Comparison of ENCODE assay signal across 8 cellular contexts in the genomic region with DNA sequence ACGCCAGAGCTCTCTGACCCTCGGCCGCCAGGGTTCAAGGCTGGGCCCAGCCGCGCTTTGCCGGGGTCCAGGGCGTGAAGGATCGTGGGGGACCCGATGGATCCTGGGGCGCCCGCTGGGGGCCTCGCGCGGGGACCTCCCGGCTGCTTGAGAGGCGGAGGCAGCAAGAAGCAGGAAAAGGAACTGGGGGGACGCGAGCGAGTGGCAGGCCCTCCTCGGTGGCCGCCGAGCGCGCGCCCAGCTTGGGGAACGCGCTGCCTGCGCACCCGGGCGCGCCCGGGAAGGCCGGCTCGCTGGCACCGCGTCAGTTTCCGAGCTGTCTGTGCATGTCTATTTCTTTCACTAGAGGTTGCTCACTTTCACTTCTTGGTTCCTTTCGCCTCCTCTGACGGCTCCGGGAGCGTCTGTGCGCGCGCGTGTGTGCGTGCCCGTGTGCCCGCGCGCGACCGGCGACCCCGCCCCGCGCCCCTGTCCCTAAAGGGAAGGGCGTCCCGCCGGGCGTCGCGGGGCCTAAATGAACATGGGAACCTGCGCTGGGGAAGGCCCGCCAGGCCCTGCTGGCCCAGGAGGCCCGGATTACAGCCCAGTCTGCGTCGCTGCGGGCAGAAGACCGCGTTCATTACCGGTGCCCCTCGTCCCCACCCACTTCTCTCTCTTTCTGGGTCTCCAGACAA.
DNase-seq lines count a peak whose midpoint lies in the region; ATAC-seq and TF ChIP-seq lines count a peak whose summit lies in the region.

No MANE protein-coding gene starts in this region.

- peak overlapping the region; percentile 60 for H3K4me3 ChIP-seq in epithelial cell of esophagus (ENCODE audit: low read length)

- DNase-seq in ELR (ENCODE audit: low read depth) (peak; percentile 66), NCI-H526 (lab: John Stamatoyannopoulos, UW) (peak; percentile 26 to 68), activated T-cell treated with anti-CD3 and anti-CD28 coated beads for 24 hours (ENCODE audit: low read depth) (peak; percentile 51), epithelial cell of esophagus (ENCODE audit: low read depth) (peak; percentile 90), mucosa of gallbladder (ENCODE audit: low spot score) (peak; percentile 83), A172 (ENCODE audit: low spot score) (no peak)
- DNase-seq in stimulated activated CD8-positive, alpha-beta memory T cell treated with anti-CD3 and anti-CD28 coated beads, Interleukin-2, amount 100 ng/mL, for 48 hours (ENCODE audit: low read depth in 2 of 2): peak; percentile 43 to 50

- peak; percentile 11 for TF ChIP-seq CTCF in epithelial cell of esophagus (IDR thresholded peaks at IDR 0.05; ENCODE audit: insufficient read depth, low read depth, low read length, missing control alignments)

- ATAC-seq in HG02759 (IDR thresholded peaks at IDR 0.05; ENCODE audit: unreplicated experiment): peak; percentile 83
